14 cellular contexts compared by ENCODE assay signal in genomic region chr20:32621071-32621913, GRCh38. TPM values are rescaled to one million over a fixed set of nuclear protein-coding genes. Genes with fewer than 3 reads are reported as not detected.
DNase-seq lines count a peak whose midpoint lies in the region; ATAC-seq and TF ChIP-seq lines count a peak whose summit lies in the region.
"Had no signal": no experiment of that assay in that cellular context is flagged by ENCODE, and none has a peak within 500 bp of the region (broad histone marks: within the 10 kb centered on the region; RNA-seq: fewer than 3 reads in every experiment).

No MANE protein-coding gene starts in this region.

- peak; percentile 83 for DNase-seq in CMK (ENCODE audit: low read depth)
- peak; percentile 66 for DNase-seq in GM10266 (ENCODE audit: extremely low spot score)
- DNase-seq in OCI-M1 (lab: John Stamatoyannopoulos, UW) = peak; percentile 83
- peak; percentile 57 for DNase-seq in hepatic stellate cell (ENCODE audit: low spot score)
- no peak for DNase-seq in NCI-H2196 (lab: John Stamatoyannopoulos, UW; ENCODE audit: unreplicated experiment)
- DNase-seq in sigmoid colon = no peak
- no peak for DNase-seq in dedifferentiated amniotic fluid mesenchymal stem cell (ENCODE audit: extremely low spot score)
- DNase-seq: activated CD8-positive, alpha-beta memory T cell treated with anti-CD3 and anti-CD28 coated beads for 24 hours; mesenchymal stem cell; NCI-H510A treated with DMSO at 0.1 percent for 48 hours; ovary had no signal

- H3K4me3 ChIP-seq in sigmoid colon = no peak overlapping the region
- H3K4me3 ChIP-seq: GM23338, ovary, thoracic aorta had no signal

- intact Hi-C loops in sigmoid colon (cut with DNase I) = no loop called here

- ATAC-seq in GM19035 (IDR thresholded peaks at IDR 0.05; ENCODE audit: unreplicated experiment) = no peak
- ATAC-seq: GM23338 had no signal

- no peak for TF ChIP-seq POLR2A in sigmoid colon (IDR thresholded peaks at IDR 0.05)

- TF ChIP-seq CTCF in GM10266 (IDR thresholded peaks at IDR 0.05; ENCODE audit: control insufficient read depth, insufficient read depth, low read depth, missing control alignments) (no peak), sigmoid colon (IDR thresholded peaks at IDR 0.05) (no peak)

- H3K4me1 ChIP-seq in sigmoid colon = no peaks in the 10 kb centered on the region

- WGBS in sigmoid colon, 2 donors = 65 to 80% methylated on average over 6 of the region's 6 CpGs

- H3K9me3 ChIP-seq in sigmoid colon = no peaks in the 10 kb centered on the region
- H3K9me3 ChIP-seq: ovary, thoracic aorta had no signal

- peaks cover 0 to 11% (median 0%) of the 10 kb centered on the region in 3 donors for H3K27me3 ChIP-seq in sigmoid colon
- H3K27me3 ChIP-seq: ovary had no signal

- no peak overlapping the region for H3K27ac ChIP-seq in sigmoid colon
- H3K27ac ChIP-seq: ovary, thoracic aorta had no signal

- TF ChIP-seq EP300 in sigmoid colon (IDR thresholded peaks at IDR 0.05) = no peak

- H3K36me3 ChIP-seq in sigmoid colon = no peaks in the 10 kb centered on the region
- H3K36me3 ChIP-seq: ovary, thoracic aorta had no signal

RNA-seq across cellular contexts. Expression of gene NOL4L, which starts 36.2 kb away (rescaled TPM):
- 10 to 100 TPM in 3 of 4 donors, 1 to 10 TPM in 1; 9.2 to 23.8 (median 14.0) TPM for total RNA-seq in sigmoid colon
- 10 to 100 TPM; 16.8 to 34.7 (median 21.9) TPM for polyA plus RNA-seq in sigmoid colon

RNA-seq across cellular contexts. Expression of gene C20orf203, which starts 52.4 kb away (rescaled TPM):
- total RNA-seq in sigmoid colon = under 1 TPM in 1 of 4 donors, not detected in 3; 0.28 TPM
- polyA plus RNA-seq in sigmoid colon = under 1 TPM in 1 of 3 donors, not detected in 2; 0.03 TPM
- total RNA-seq: GM23338 had no signal

Comparison
In these comparisons a context has a peak if more than half of its experiments do, and no peak if none do; other contexts are left out.
1. DNase-seq: peak in CMK (single experiment), GM10266 (single experiment), OCI-M1 (single experiment) and hepatic stellate cell (single experiment); none in NCI-H2196 (single experiment), sigmoid colon (single experiment) and dedifferentiated amniotic fluid mesenchymal stem cell (single experiment).